In genomic region chr9:129081388-129081889, GRCh38 we compare ENCODE assay signal across 6 cellular contexts. TPM values are rescaled to one million over a fixed set of nuclear protein-coding genes. Genes with fewer than 3 reads are reported as not detected.
A peak's percentile ranks its signal among the peaks of the same experiment; 100 is the strongest.
DNase-seq lines count a peak whose midpoint lies in the region; ATAC-seq, FAIRE-seq and TF ChIP-seq lines count a peak whose summit lies in the region.

No MANE protein-coding gene starts in this region.

- H3K36me3 Mint-ChIP-seq in activated T-cell treated with anti-CD3 and anti-CD28 coated beads, Interleukin-2, amount 50 U/mL, for 4 hours (ENCODE audit: insufficient read depth): no peaks in the 10 kb centered on the region
- H3K36me3 Mint-ChIP-seq in nephron (ENCODE audit: low read depth): peaks cover 4% of the 10 kb centered on the region

- no peaks in the 10 kb centered on the region for H3K9me3 Mint-ChIP-seq in activated T-cell treated with anti-CD3 and anti-CD28 coated beads, Interleukin-2, amount 50 U/mL, for 4 hours
- no peaks in the 10 kb centered on the region for H3K9me3 Mint-ChIP-seq in nephron

- in situ Hi-C loops in GM12878 (cut with MboI): no loop called here

- peak overlapping the region; percentile 89 for H3K4me3 Mint-ChIP-seq in activated T-cell treated with anti-CD3 and anti-CD28 coated beads, Interleukin-2, amount 50 U/mL, for 4 hours
- peak overlapping the region; percentile 92 to 93 (median 93) for H3K4me3 Mint-ChIP-seq in nephron

- RAD21 ChIA-PET in GM12878 (lab: Charles Lee; ENCODE audit: unreplicated experiment): interaction anchor here (0.7 to 1.7 kb wide), 5 partner anchors 45 to 378 kb away, joined by 3 to 5 read pairs (median 4); partner anchors contain the start of gene MIGA2

- TF ChIP-seq RAD21 in GM12878 (IDR thresholded peaks at IDR 0.05; ENCODE audit: insufficient read depth, low read depth, low read length): no peak

- peaks cover 17% of the 10 kb centered on the region for H3K79me2 ChIP-seq in GM12878 (ENCODE audit: control insufficient read depth, insufficient read depth, low read length)

- no peak overlapping the region for H3K27ac Mint-ChIP-seq in nephron

- BruUV-seq in GM12878 (replicated peaks; lab: Mats Ljungman, UMichigan): TSS peak; percentile 83

- peak overlapping the region; percentile 54 for H3K27ac ChIP-seq in GM12878 (ENCODE audit: control insufficient read depth, insufficient read depth)

- under 1% methylated on average over 30 of the region's 30 CpGs for WGBS in GM12878 (ENCODE audit: insufficient coverage, insufficient replicate concordance, low lambda C conversion rate, missing lambda C conversion rate)

- ATAC-seq in activated T-cell treated with anti-CD3 and anti-CD28 coated beads, Interleukin-2, amount 50 U/mL, for 4 hours: peak in 1 of 2 donors; percentile 0
- ATAC-seq in GM12878: no peak

- H3K4me3 ChIP-seq in GM12878: peak overlapping the region; percentile 93

- peak overlapping the region; percentile 83 for H3K9ac ChIP-seq in GM12878 (ENCODE audit: control insufficient read depth, insufficient read depth, low read length)

- H3K4me1 ChIP-seq in GM12878 (ENCODE audit: control insufficient read depth, insufficient read depth, low read length): peaks cover 12% of the 10 kb centered on the region

- peak overlapping the region; percentile 99 for H3K4me2 ChIP-seq in GM12878 (ENCODE audit: control insufficient read depth, insufficient read depth)

- H3K36me3 ChIP-seq in GM12878 (ENCODE audit: control insufficient read depth in 2 of 2, insufficient read depth in 2 of 2, low read length in 1 of 2): peaks cover 0 to 16% of the 10 kb centered on the region in 2 experiments; a peak in 3 of 4 replicates

- CTCF ChIA-PET in GM12878 (lab: Yijun Ruan, JAX): interaction anchor here (1.0 to 1.9 kb wide), 4 partner anchors 22 to 543 kb away, joined by 3 to 5 read pairs (median 5); partner anchors contain the start of gene SH3GLB2

- H3K4me1 Mint-ChIP-seq in activated T-cell treated with anti-CD3 and anti-CD28 coated beads, Interleukin-2, amount 50 U/mL, for 4 hours (ENCODE audit: low read depth): peaks cover 22% of the 10 kb centered on the region
- peaks cover 7% of the 10 kb centered on the region for H3K4me1 Mint-ChIP-seq in nephron

- no peaks in the 10 kb centered on the region for H3K27me3 Mint-ChIP-seq in activated T-cell treated with anti-CD3 and anti-CD28 coated beads, Interleukin-2, amount 50 U/mL, for 4 hours (ENCODE audit: low read depth)
- H3K27me3 Mint-ChIP-seq in nephron (ENCODE audit: low read depth): no peaks in the 10 kb centered on the region

- TF ChIP-seq CTCF in GM12878 (IDR thresholded peaks at IDR 0.05 in 2 of 3, conservative IDR thresholded peaks at IDR 0.05 in 1 of 3; ENCODE audit: control insufficient read depth in 2 of 3, extremely low read depth in 1 of 3, insufficient read depth in 1 of 3, low read depth in 3 of 3, low read length in 3 of 3): no peak
- no peak for TF ChIP-seq CTCF in nephron (IDR thresholded peaks at IDR 0.05; ENCODE audit: unreplicated experiment in 3 of 3)

- TF ChIP-seq EP300 in GM12878 (IDR thresholded peaks at IDR 0.05; ENCODE audit: borderline replicate concordance in 1 of 2, control insufficient read depth in 1 of 2, low read depth in 2 of 2, low read length in 2 of 2): no peak

- POLR2A ChIA-PET in GM12878 (lab: Charles Lee): interaction anchor here (0.8 to 1.6 kb wide), 6 partner anchors 45 to 467 kb away, joined by 3 to 6 read pairs (median 3); partner anchors contain the start of genes DOLK, MIGA2, NUP188 and SH3GLB2

- no peak for TF ChIP-seq POLR2A in GM12878 (IDR thresholded peaks at IDR 0.05; ENCODE audit: low read depth, low read length)

- H2AFZ ChIP-seq in GM12878 (ENCODE audit: control insufficient read depth, low read depth, low read length): peak overlapping the region; percentile 98

- no peaks in the 10 kb centered on the region for H3K9me3 ChIP-seq in GM12878 (replicated peaks; ENCODE audit: control insufficient read depth, insufficient read depth, low read length)

- no peak for DNase-seq in activated T-cell treated with anti-CD3 and anti-CD28 coated beads, Interleukin-2, amount 50 U/mL, for 4 hours
- DNase-seq in activated T-cell treated with anti-CD3 and anti-CD28 coated beads for 4 hours: no peak
- DNase-seq in GM12878 (ENCODE audit: low read depth, low spot score): peak; percentile 15
- no peak for DNase-seq in SW 1271 (lab: John Stamatoyannopoulos, UW)
- DNase-seq in A172 (ENCODE audit: low spot score): no peak

- SMC1A ChIA-PET in GM12878 (lab: Charles Lee; ENCODE audit: uncharacterized antibody, unreplicated experiment): interaction anchor here (1.1 kb wide), 1 partner anchor 50 kb away, joined by 4 read pairs; no protein-coding TSS in a partner anchor

- no peaks in the 10 kb centered on the region for H4K20me1 ChIP-seq in GM12878 (ENCODE audit: control insufficient read depth, insufficient read depth)

- no peaks in the 10 kb centered on the region for H3K27me3 ChIP-seq in GM12878 (replicated peaks in 1 of 2; ENCODE audit: control insufficient read depth in 2 of 2, insufficient read depth in 2 of 2, low read length in 1 of 2)

- FAIRE-seq in GM12878 (lab: Jason Lieb, UNC): no peak

- intact Hi-C loops in GM12878 (cut with micrococcal nuclease; ENCODE audit: unreplicated experiment): loop anchor here (2.0 kb wide), 1 partner anchor 29 kb away; the partner anchor contains the start of genes CRAT and PTPA

RNA-seq across cellular contexts. Expression of gene DOLPP1, which starts 0.5 kb away (rescaled TPM):
- 10 to 100 TPM; 27.5 to 30.5 (median 30.3) TPM for total RNA-seq in activated T-cell treated with anti-CD3 and anti-CD28 coated beads, Interleukin-2, amount 50 U/mL, for 4 hours
- total RNA-seq in GM12878 (2013; cell fraction: nucleolus; rRNA removed): 6.4 and 8.2 TPM in 2 replicates
- total RNA-seq in GM12878 (2014; rRNA removed) (12.6 and 13.0 TPM in 2 replicates), GM12878 (2014; rRNA removed; fragmentation: Illumina TruSeq; extraction: Trizol) (8.6 and 10.0 TPM in 2 replicates), GM12878 (2021) (15.2 TPM in 2 replicates)
- 3.9 TPM for polyA plus RNA-seq in GM12878 (2011; ENCODE audit: low read depth)
- polyA plus RNA-seq in GM12878 (2011; rRNA removed) (8.0 and 13.2 TPM in 2 replicates), GM12878 (2014; fragmentation: Illumina TruSeq; extraction: Trizol) (6.6 and 13.6 TPM in 2 replicates), GM12878 (2014; fragmentation: Nextera tagmentation; extraction: Ambion mirVana) (1 to 10 TPM in 1 of 2 experiments, under 1 TPM in 1; 0.76 to 3.5 TPM), GM12878 (2014; rRNA removed) (17.4 and 19.9 TPM in 2 replicates), GM12878 (2016; fragmentation: Nextera tagmentation; extraction: Ambion mirVana) (10 to 100 TPM; 18.9 to 19.2 TPM)
- 17.8 and 22.8 TPM in 2 replicates for polyA plus RNA-seq in GM12878 (2011; cell fraction: cytosol; rRNA removed)
- polyA plus RNA-seq in GM12878 (2011; cell fraction: nucleus; rRNA removed): 22.8 and 28.4 TPM in 2 replicates
- polyA plus RNA-seq in GM12878 (2012): 5.7 and 6.6 TPM in 2 replicates
- 9.2 and 14.9 TPM in 2 replicates for polyA minus RNA-seq in GM12878 (2011; rRNA and poly(A)+ RNA removed)
- 5.1 and 5.5 TPM in 2 replicates for polyA minus RNA-seq in GM12878 (2011; cell fraction: cytosol; rRNA and poly(A)+ RNA removed)
- polyA minus RNA-seq in GM12878 (2011; cell fraction: nucleus; rRNA and poly(A)+ RNA removed): 4.4 and 7.9 TPM in 2 replicates
- 20.4 and 22.1 TPM in 2 replicates for total RNA-seq in A172 (2014; rRNA removed; shearing (Covaris generic))

RNA-seq across cellular contexts. Expression of gene CRAT, which starts 29.2 kb away (rescaled TPM):
- 1 to 10 TPM; 3.4 to 5.2 (median 5.2) TPM for total RNA-seq in activated T-cell treated with anti-CD3 and anti-CD28 coated beads, Interleukin-2, amount 50 U/mL, for 4 hours
- total RNA-seq in GM12878 (2013; cell fraction: nucleolus; rRNA removed): 0.59 and 1.1 TPM in 2 replicates
- total RNA-seq in GM12878 (2014; rRNA removed): 2.0 TPM in 2 replicates
- 0.60 and 0.89 TPM in 2 replicates for total RNA-seq in GM12878 (2014; rRNA removed; fragmentation: Illumina TruSeq; extraction: Trizol)
- total RNA-seq in GM12878 (2021): 2.9 and 3.4 TPM in 2 replicates
- polyA plus RNA-seq in GM12878 (2011; ENCODE audit: low read depth): 0.85 TPM
- 0.32 and 0.61 TPM in 2 replicates for polyA plus RNA-seq in GM12878 (2011; rRNA removed)
- polyA plus RNA-seq in GM12878 (2011; cell fraction: cytosol; rRNA removed): 1.1 and 1.6 TPM in 2 replicates
- 2.0 TPM in 2 replicates for polyA plus RNA-seq in GM12878 (2011; cell fraction: nucleus; rRNA removed)
- polyA plus RNA-seq in GM12878 (2012): 2.0 and 3.2 TPM in 2 replicates
- polyA plus RNA-seq in GM12878 (2014; fragmentation: Illumina TruSeq; extraction: Trizol): 0.79 and 1.5 TPM in 2 replicates
- under 1 TPM; 0.10 to 0.47 TPM for polyA plus RNA-seq in GM12878 (2014; fragmentation: Nextera tagmentation; extraction: Ambion mirVana)
- polyA plus RNA-seq in GM12878 (2014; rRNA removed): 2.0 and 2.7 TPM in 2 replicates
- 1 to 10 TPM; 3.2 to 3.4 TPM for polyA plus RNA-seq in GM12878 (2016; fragmentation: Nextera tagmentation; extraction: Ambion mirVana)
- polyA minus RNA-seq in GM12878 (2011; rRNA and poly(A)+ RNA removed): 1.0 and 1.5 TPM in 2 replicates
- 0.52 and 3.1 TPM in 2 replicates for polyA minus RNA-seq in GM12878 (2011; cell fraction: cytosol; rRNA and poly(A)+ RNA removed)
- 0.48 and 1.1 TPM in 2 replicates for polyA minus RNA-seq in GM12878 (2011; cell fraction: nucleus; rRNA and poly(A)+ RNA removed)
- 52.7 and 69.4 TPM in 2 replicates for total RNA-seq in A172 (2014; rRNA removed; shearing (Covaris generic))

RNA-seq across cellular contexts. Expression of gene PTPA, which starts 29.8 kb away (rescaled TPM):
- total RNA-seq in activated T-cell treated with anti-CD3 and anti-CD28 coated beads, Interleukin-2, amount 50 U/mL, for 4 hours: 10 to 100 TPM; 80.7 to 90.2 (median 89.9) TPM
- 38.9 and 47.5 TPM in 2 replicates for total RNA-seq in GM12878 (2013; cell fraction: nucleolus; rRNA removed)
- 86.2 and 91.7 TPM in 2 replicates for total RNA-seq in GM12878 (2014; rRNA removed)
- 42.9 and 45.6 TPM in 2 replicates for total RNA-seq in GM12878 (2014; rRNA removed; fragmentation: Illumina TruSeq; extraction: Trizol)
- 91.3 and 100 TPM in 2 replicates for total RNA-seq in GM12878 (2021)
- polyA plus RNA-seq in GM12878 (2011; ENCODE audit: low read depth): 22.8 TPM
- polyA plus RNA-seq in GM12878 (2011; rRNA removed): 90.9 and 111 TPM in 2 replicates
- polyA plus RNA-seq in GM12878 (2011; cell fraction: cytosol; rRNA removed): 132 and 151 TPM in 2 replicates
- 121 and 122 TPM in 2 replicates for polyA plus RNA-seq in GM12878 (2011; cell fraction: nucleus; rRNA removed)
- polyA plus RNA-seq in GM12878 (2012): 35.0 and 40.3 TPM in 2 replicates
- 56.2 and 61.6 TPM in 2 replicates for polyA plus RNA-seq in GM12878 (2014; fragmentation: Illumina TruSeq; extraction: Trizol)
- polyA plus RNA-seq in GM12878 (2014; fragmentation: Nextera tagmentation; extraction: Ambion mirVana): 1 to 10 TPM; 1.6 to 3.2 TPM
- polyA plus RNA-seq in GM12878 (2014; rRNA removed): 69.6 and 81.5 TPM in 2 replicates
- polyA plus RNA-seq in GM12878 (2016; fragmentation: Nextera tagmentation; extraction: Ambion mirVana): 10 to 100 TPM; 48.3 to 54.0 TPM
- 86.4 and 110 TPM in 2 replicates for polyA minus RNA-seq in GM12878 (2011; rRNA and poly(A)+ RNA removed)
- polyA minus RNA-seq in GM12878 (2011; cell fraction: cytosol; rRNA and poly(A)+ RNA removed): 42.0 and 43.0 TPM in 2 replicates
- polyA minus RNA-seq in GM12878 (2011; cell fraction: nucleus; rRNA and poly(A)+ RNA removed): 38.0 and 50.2 TPM in 2 replicates
- 150 and 174 TPM in 2 replicates for total RNA-seq in A172 (2014; rRNA removed; shearing (Covaris generic))

RNA-seq across cellular contexts. Expression of gene MIGA2, which starts 45.0 kb away (rescaled TPM):
- total RNA-seq in activated T-cell treated with anti-CD3 and anti-CD28 coated beads, Interleukin-2, amount 50 U/mL, for 4 hours: 10 to 100 TPM; 42.4 to 50.9 (median 46.6) TPM
- total RNA-seq in GM12878 (2013; cell fraction: nucleolus; rRNA removed): 75.6 and 86.7 TPM in 2 replicates
- 15.5 and 15.8 TPM in 2 replicates for total RNA-seq in GM12878 (2014; rRNA removed)
- 7.9 and 8.1 TPM in 2 replicates for total RNA-seq in GM12878 (2014; rRNA removed; fragmentation: Illumina TruSeq; extraction: Trizol)
- 27.8 and 31.0 TPM in 2 replicates for total RNA-seq in GM12878 (2021)
- 7.5 TPM for polyA plus RNA-seq in GM12878 (2011; ENCODE audit: low read depth)
- 6.2 and 9.5 TPM in 2 replicates for polyA plus RNA-seq in GM12878 (2011; rRNA removed)
- 12.4 and 21.6 TPM in 2 replicates for polyA plus RNA-seq in GM12878 (2011; cell fraction: cytosol; rRNA removed)
- 187 and 207 TPM in 2 replicates for polyA plus RNA-seq in GM12878 (2011; cell fraction: nucleus; rRNA removed)
- polyA plus RNA-seq in GM12878 (2012): 14.0 and 17.2 TPM in 2 replicates
- polyA plus RNA-seq in GM12878 (2014; fragmentation: Illumina TruSeq; extraction: Trizol): 1.5 and 6.7 TPM in 2 replicates
- polyA plus RNA-seq in GM12878 (2014; fragmentation: Nextera tagmentation; extraction: Ambion mirVana): under 1 TPM; 0.14 to 0.77 TPM
- 27.3 and 28.0 TPM in 2 replicates for polyA plus RNA-seq in GM12878 (2014; rRNA removed)
- 10 to 100 TPM; 18.2 to 21.0 TPM for polyA plus RNA-seq in GM12878 (2016; fragmentation: Nextera tagmentation; extraction: Ambion mirVana)
- 8.4 and 17.2 TPM in 2 replicates for polyA minus RNA-seq in GM12878 (2011; rRNA and poly(A)+ RNA removed)
- polyA minus RNA-seq in GM12878 (2011; cell fraction: cytosol; rRNA and poly(A)+ RNA removed): 4.9 and 7.5 TPM in 2 replicates
- 20.2 and 27.9 TPM in 2 replicates for polyA minus RNA-seq in GM12878 (2011; cell fraction: nucleus; rRNA and poly(A)+ RNA removed)
- total RNA-seq in A172 (2014; rRNA removed; shearing (Covaris generic)): 28.6 and 33.0 TPM in 2 replicates

RNA-seq across cellular contexts. Expression of gene SH3GLB2, which starts 53.3 kb away (rescaled TPM):
- total RNA-seq in activated T-cell treated with anti-CD3 and anti-CD28 coated beads, Interleukin-2, amount 50 U/mL, for 4 hours: 10 to 100 TPM; 37.5 to 43.2 (median 40.9) TPM
- 51.4 and 58.4 TPM in 2 replicates for total RNA-seq in GM12878 (2013; cell fraction: nucleolus; rRNA removed)
- total RNA-seq in GM12878 (2014; rRNA removed) (38.4 and 40.2 TPM in 2 replicates), GM12878 (2014; rRNA removed; fragmentation: Illumina TruSeq; extraction: Trizol) (19.0 and 20.3 TPM in 2 replicates), GM12878 (2021) (57.8 and 59.9 TPM in 2 replicates)
- 7.0 TPM for polyA plus RNA-seq in GM12878 (2011; ENCODE audit: low read depth)
- polyA plus RNA-seq in GM12878 (2011; rRNA removed) (17.4 and 34.8 TPM in 2 replicates), GM12878 (2014; fragmentation: Illumina TruSeq; extraction: Trizol) (7.0 and 31.5 TPM in 2 replicates), GM12878 (2014; fragmentation: Nextera tagmentation; extraction: Ambion mirVana) (1 to 10 TPM in 1 of 2 experiments, under 1 TPM in 1; 0.21 to 1.2 TPM), GM12878 (2014; rRNA removed) (58.7 and 61.3 TPM in 2 replicates), GM12878 (2016; fragmentation: Nextera tagmentation; extraction: Ambion mirVana) (10 to 100 TPM in 1 of 2 experiments, 1 to 10 TPM in 1; 5.5 to 30.1 TPM)
- polyA plus RNA-seq in GM12878 (2011; cell fraction: cytosol; rRNA removed): 43.0 and 61.6 TPM in 2 replicates
- polyA plus RNA-seq in GM12878 (2011; cell fraction: nucleus; rRNA removed): 314 and 330 TPM in 2 replicates
- polyA plus RNA-seq in GM12878 (2012): 30.4 and 35.1 TPM in 2 replicates
- 16.0 and 28.9 TPM in 2 replicates for polyA minus RNA-seq in GM12878 (2011; rRNA and poly(A)+ RNA removed)
- 10.8 and 18.7 TPM in 2 replicates for polyA minus RNA-seq in GM12878 (2011; cell fraction: cytosol; rRNA and poly(A)+ RNA removed)
- polyA minus RNA-seq in GM12878 (2011; cell fraction: nucleus; rRNA and poly(A)+ RNA removed): 17.4 and 24.1 TPM in 2 replicates
- 155 and 156 TPM in 2 replicates for total RNA-seq in A172 (2014; rRNA removed; shearing (Covaris generic))
